Comparison of ENCODE assay signal across 13 cellular contexts in genomic region chr10:73888514-73888913, GRCh38. TPM values are rescaled to one million over a fixed set of nuclear protein-coding genes. Genes with fewer than 3 reads are reported as not detected.
DNase-seq lines count a peak whose midpoint lies in the region; ATAC-seq, FAIRE-seq and TF ChIP-seq lines count a peak whose summit lies in the region.
"Had no signal": no experiment of that assay in that cellular context is flagged by ENCODE, and none has a peak within 500 bp of the region (broad histone marks: within the 10 kb centered on the region; RNA-seq: fewer than 3 reads in every experiment).

No MANE protein-coding gene starts in this region.

- H3K36me3 Mint-ChIP-seq in brain (no peaks in the 10 kb centered on the region), memory B cell (no peaks in the 10 kb centered on the region)
- no peaks in the 10 kb centered on the region for H3K36me3 Mint-ChIP-seq in activated T-helper 1 cell treated with anti-CD3 and anti-CD28 coated beads, Interleukin-12 subunit alpha, Interleukin-12 subunit beta, Interleukin-2, Interleukin-4 antibody, amounts not matched to agents 30 ng/mL and 10 ng/mL and 1 ng/mL, durations not matched to agents 14 hours and 24 hours and 36 hours (ENCODE audit: low read depth)

- TF ChIP-seq POLR2A in tibial nerve (IDR thresholded peaks at IDR 0.05), result no peak

- no peak overlapping the region for H3K4me3 ChIP-seq in tibial nerve

- H3K27me3 ChIP-seq in tibial nerve, result no peaks in the 10 kb centered on the region

- ATAC-seq in memory B cell (ENCODE audit: low read depth) (no peak), GM18870 (IDR thresholded peaks at IDR 0.05; ENCODE audit: unreplicated experiment) (no peak)

- peaks cover 0 to 48% (median 30%) of the 10 kb centered on the region in 4 donors for H3K4me1 ChIP-seq in tibial nerve

- peak overlapping the region in 4 of 5 experiments; percentile 51 to 95 (median 83) for H3K27ac Mint-ChIP-seq in brain
- peak overlapping the region; percentile 79 for H3K27ac Mint-ChIP-seq in memory B cell
- no peak overlapping the region for H3K27ac Mint-ChIP-seq in activated T-helper 1 cell treated with anti-CD3 and anti-CD28 coated beads, Interleukin-12 subunit alpha, Interleukin-12 subunit beta, Interleukin-2, Interleukin-4 antibody, amounts not matched to agents 30 ng/mL and 10 ng/mL and 1 ng/mL, durations not matched to agents 14 hours and 24 hours and 36 hours
- H3K27ac Mint-ChIP-seq: activated CD4-positive, alpha-beta T cell treated with anti-CD3 and anti-CD28 coated beads for 36 hours; progenitor cell of endocrine pancreas had no signal

- no peak for FAIRE-seq in HTR-8/SVneo (lab: Jason Lieb, UNC)

- no peak for TF ChIP-seq CTCF in brain (conservative IDR thresholded peaks at IDR 0.05)
- TF ChIP-seq CTCF in tibial nerve (IDR thresholded peaks at IDR 0.05), result no peak

- no peaks in the 10 kb centered on the region for H3K36me3 ChIP-seq in tibial nerve

- peak; percentile 65 for DNase-seq in NCI-H1694 treated with DMSO at 0.1 percent for 48 hours (lab: John Stamatoyannopoulos, UW)
- DNase-seq in NCI-H1694 (lab: John Stamatoyannopoulos, UW), result no peak
- DNase-seq in memory B cell (ENCODE audit: low spot score in 2 of 2), result no peak
- DNase-seq in tibial nerve (ENCODE audit: low spot score in 2 of 2), result no peak
- DNase-seq in activated T-helper 1 cell treated with anti-CD3 and anti-CD28 coated beads, Interleukin-12 subunit alpha, Interleukin-12 subunit beta, Interleukin-2, Interleukin-4 antibody, amounts not matched to agents 30 ng/mL and 10 ng/mL and 1 ng/mL, durations not matched to agents 14 hours and 24 hours and 36 hours (ENCODE audit: low spot score), result no peak
- DNase-seq in HTR-8/SVneo (ENCODE audit: insufficient read length, low spot score), result no peak
- DNase-seq: glutamatergic neuron; stimulated activated naive CD4-positive, alpha-beta T cell had no signal

- H3K9me3 ChIP-seq in tibial nerve, result no peaks in the 10 kb centered on the region

- no peaks in the 10 kb centered on the region for H3K9me3 Mint-ChIP-seq in brain
- H3K9me3 Mint-ChIP-seq in memory B cell, result no peaks in the 10 kb centered on the region
- no peaks in the 10 kb centered on the region for H3K9me3 Mint-ChIP-seq in activated T-helper 1 cell treated with anti-CD3 and anti-CD28 coated beads, Interleukin-12 subunit alpha, Interleukin-12 subunit beta, Interleukin-2, Interleukin-4 antibody, amounts not matched to agents 30 ng/mL and 10 ng/mL and 1 ng/mL, durations not matched to agents 14 hours and 24 hours and 36 hours

- 57 to 62% methylated on average over 5 of the region's 5 CpGs for WGBS in tibial nerve, 2 donors

- no peak for TF ChIP-seq EP300 in tibial nerve (IDR thresholded peaks at IDR 0.05)

- H3K4me1 Mint-ChIP-seq in brain, result peaks cover 55% of the 10 kb centered on the region
- peaks cover 18% of the 10 kb centered on the region for H3K4me1 Mint-ChIP-seq in memory B cell
- H3K4me1 Mint-ChIP-seq in activated T-helper 1 cell treated with anti-CD3 and anti-CD28 coated beads, Interleukin-12 subunit alpha, Interleukin-12 subunit beta, Interleukin-2, Interleukin-4 antibody, amounts not matched to agents 30 ng/mL and 10 ng/mL and 1 ng/mL, durations not matched to agents 14 hours and 24 hours and 36 hours (ENCODE audit: low read depth), result peaks cover 23% of the 10 kb centered on the region

- peak overlapping the region in 3 of 4 donors; percentile 66 to 88 (median 76) for H3K27ac ChIP-seq in tibial nerve
- H3K27ac ChIP-seq: 22Rv1 had no signal

- peaks cover 15% of the 10 kb centered on the region for H3K27me3 Mint-ChIP-seq in brain
- no peaks in the 10 kb centered on the region for H3K27me3 Mint-ChIP-seq in memory B cell
- H3K27me3 Mint-ChIP-seq in activated T-helper 1 cell treated with anti-CD3 and anti-CD28 coated beads, Interleukin-12 subunit alpha, Interleukin-12 subunit beta, Interleukin-2, Interleukin-4 antibody, amounts not matched to agents 30 ng/mL and 10 ng/mL and 1 ng/mL, durations not matched to agents 14 hours and 24 hours and 36 hours (ENCODE audit: insufficient read depth), result peaks cover 6% of the 10 kb centered on the region
- H3K27me3 Mint-ChIP-seq: activated CD4-positive, alpha-beta T cell treated with anti-CD3 and anti-CD28 coated beads for 36 hours had no signal

- H3K4me3 Mint-ChIP-seq in brain, result peak overlapping the region in 2 of 5 experiments; percentile 8 to 15
- H3K4me3 Mint-ChIP-seq in memory B cell, result no peak overlapping the region
- H3K4me3 Mint-ChIP-seq in activated T-helper 1 cell treated with anti-CD3 and anti-CD28 coated beads, Interleukin-12 subunit alpha, Interleukin-12 subunit beta, Interleukin-2, Interleukin-4 antibody, amounts not matched to agents 30 ng/mL and 10 ng/mL and 1 ng/mL, durations not matched to agents 14 hours and 24 hours and 36 hours, result no peak overlapping the region
- H3K4me3 Mint-ChIP-seq: activated CD4-positive, alpha-beta T cell treated with anti-CD3 and anti-CD28 coated beads for 36 hours had no signal

- intact Hi-C loops in activated T-helper 1 cell treated with anti-CD3 and anti-CD28 coated beads, Interleukin-12 subunit alpha, Interleukin-12 subunit beta, Interleukin-2, Interleukin-4 antibody, amounts not matched to agents 30 ng/mL and 10 ng/mL and 1 ng/mL, durations not matched to agents 14 hours and 24 hours and 36 hours (cut with micrococcal nuclease), result no loop called here

RNA-seq across cellular contexts. Expression of gene CAMK2G, which starts 14.2 kb away (rescaled TPM):
- polyA plus RNA-seq in brain (ENCODE audit: insufficient read depth, low read depth, low replicate concordance), result 49.5 TPM
- 10 to 100 TPM; 26.4 to 43.5 (median 35.1) TPM for total RNA-seq in tibial nerve
- total RNA-seq in activated T-helper 1 cell treated with anti-CD3 and anti-CD28 coated beads, Interleukin-12 subunit alpha, Interleukin-12 subunit beta, Interleukin-2, Interleukin-4 antibody, amounts not matched to agents 30 ng/mL and 10 ng/mL and 1 ng/mL, durations not matched to agents 14 hours and 24 hours and 36 hours, result 15.9 and 18.7 TPM in 2 replicates

RNA-seq across cellular contexts. Expression of gene PLAU, which starts 22.4 kb away (rescaled TPM):
- 1.8 TPM for polyA plus RNA-seq in brain (ENCODE audit: insufficient read depth, low read depth, low replicate concordance)
- total RNA-seq in tibial nerve, result 1 to 10 TPM; 2.5 to 7.8 (median 3.5) TPM
- 0.37 and 0.60 TPM in 2 replicates for total RNA-seq in activated T-helper 1 cell treated with anti-CD3 and anti-CD28 coated beads, Interleukin-12 subunit alpha, Interleukin-12 subunit beta, Interleukin-2, Interleukin-4 antibody, amounts not matched to agents 30 ng/mL and 10 ng/mL and 1 ng/mL, durations not matched to agents 14 hours and 24 hours and 36 hours
